ENCODE assay signal across 15 cellular contexts in genomic region chr20:400451-401275, GRCh38. TPM values are rescaled to one million over a fixed set of nuclear protein-coding genes. Genes with fewer than 3 reads are reported as not detected.
DNase-seq lines count a peak whose midpoint lies in the region; ATAC-seq and TF ChIP-seq lines count a peak whose summit lies in the region.
"Had no signal": no experiment of that assay in that cellular context is flagged by ENCODE, and none has a peak within 500 bp of the region (broad histone marks: within the 10 kb centered on the region; RNA-seq: fewer than 3 reads in every experiment).

No MANE protein-coding gene starts in this region.

- peaks cover 11% of the 10 kb centered on the region for H3K36me3 Mint-ChIP-seq in activated naive CD8-positive, alpha-beta T cell treated with anti-CD3 and anti-CD28 coated beads for 36 hours
- peaks cover 18% of the 10 kb centered on the region for H3K36me3 Mint-ChIP-seq in activated naive CD8-positive, alpha-beta T cell treated with anti-CD3 and anti-CD28 coated beads, Interleukin-2, amount 50 U/mL, for 24 hours (ENCODE audit: low read depth)

- CTCF ChIA-PET in Panc1 (lab: Charles Lee), result no interaction called here

- H3K9me3 Mint-ChIP-seq in activated naive CD8-positive, alpha-beta T cell treated with anti-CD3 and anti-CD28 coated beads for 36 hours, result no peaks in the 10 kb centered on the region
- no peaks in the 10 kb centered on the region for H3K9me3 Mint-ChIP-seq in activated naive CD8-positive, alpha-beta T cell treated with anti-CD3 and anti-CD28 coated beads, Interleukin-2, amount 50 U/mL, for 24 hours

- H3K4me3 ChIP-seq in Panc1 (ENCODE audit: low read depth in 2 of 2, low read length in 2 of 2) (no peak overlapping the region), left ventricle myocardium inferior (no peak overlapping the region)
- H3K4me3 ChIP-seq: adrenal gland, SJSA1, skin epidermis had no signal

- no peak for ATAC-seq in activated naive CD8-positive, alpha-beta T cell treated with anti-CD3 and anti-CD28 coated beads, Interleukin-2, amount 50 U/mL, for 24 hours
- ATAC-seq in Panc1, result peak; percentile 71
- peak; percentile 40 for ATAC-seq in esophagus mucosa

- BruUV-seq in Panc1 (replicated peaks; lab: Mats Ljungman, UMichigan), result no TSS peak

- no peak overlapping the region for H3K4me3 Mint-ChIP-seq in activated naive CD8-positive, alpha-beta T cell treated with anti-CD3 and anti-CD28 coated beads for 36 hours
- no peak overlapping the region for H3K4me3 Mint-ChIP-seq in activated naive CD8-positive, alpha-beta T cell treated with anti-CD3 and anti-CD28 coated beads, Interleukin-2, amount 50 U/mL, for 24 hours

- H3K36me3 ChIP-seq in Panc1 (ENCODE audit: control insufficient read depth, insufficient read depth, low read length), result no peaks in the 10 kb centered on the region
- peaks cover 9% of the 10 kb centered on the region for H3K36me3 ChIP-seq in left ventricle myocardium inferior

- in situ Hi-C loops in Panc1 (cut with HindIII; ENCODE audit: low pct_unique_long_range_greater_than_20kb, low sequenced_read_pairs), result no loop called here

- TF ChIP-seq CTCF in Panc1 (IDR thresholded peaks at IDR 0.05) (no peak), left ventricle myocardium inferior (IDR thresholded peaks at IDR 0.05; ENCODE audit: borderline replicate concordance) (no peak)

- peak overlapping the region; percentile 47 for H3K27ac Mint-ChIP-seq in activated naive CD8-positive, alpha-beta T cell treated with anti-CD3 and anti-CD28 coated beads for 36 hours
- no peak overlapping the region for H3K27ac Mint-ChIP-seq in activated naive CD8-positive, alpha-beta T cell treated with anti-CD3 and anti-CD28 coated beads, Interleukin-2, amount 50 U/mL, for 24 hours

- POLR2A ChIA-PET in Panc1 (lab: Charles Lee), result no interaction called here

- no peaks in the 10 kb centered on the region for H3K27me3 Mint-ChIP-seq in activated naive CD8-positive, alpha-beta T cell treated with anti-CD3 and anti-CD28 coated beads for 36 hours
- H3K27me3 Mint-ChIP-seq in activated naive CD8-positive, alpha-beta T cell treated with anti-CD3 and anti-CD28 coated beads, Interleukin-2, amount 50 U/mL, for 24 hours, result no peaks in the 10 kb centered on the region

- peaks cover 6% of the 10 kb centered on the region for H3K4me1 ChIP-seq in Panc1 (ENCODE audit: control insufficient read depth, insufficient read depth, low read length)
- no peaks in the 10 kb centered on the region for H3K4me1 ChIP-seq in left ventricle myocardium inferior
- H3K4me1 ChIP-seq: SJSA1 had no signal

- no peak for DNase-seq in activated naive CD8-positive, alpha-beta T cell treated with anti-CD3 and anti-CD28 coated beads for 36 hours
- no peak for DNase-seq in activated naive CD8-positive, alpha-beta T cell treated with anti-CD3 and anti-CD28 coated beads, Interleukin-2, amount 50 U/mL, for 24 hours
- DNase-seq in Panc1 (ENCODE audit: low read depth, low spot score) (no peak), hepatic stellate cell (ENCODE audit: low spot score) (no peak), NCI-H2029 treated with DMSO at 0.1 percent for 48 hours (lab: John Stamatoyannopoulos, UW) (no peak), left ventricle myocardium inferior (no peak), UCSD-AML1 (lab: John Stamatoyannopoulos, UW; ENCODE audit: unreplicated experiment) (no peak)
- DNase-seq: activated CD4-positive, alpha-beta T cell treated with anti-CD3 and anti-CD28 coated beads, Interleukin-2, amount 50 U/mL, for 48 hours; effector memory CD4-positive, alpha-beta T cell; NCI-H1930 had no signal

- intact Hi-C loops in Panc1 (cut with micrococcal nuclease; ENCODE audit: unreplicated experiment), result no loop called here
- intact Hi-C loops in left ventricle myocardium inferior (cut with micrococcal nuclease), result no loop called here

- H3K4me1 Mint-ChIP-seq in activated naive CD8-positive, alpha-beta T cell treated with anti-CD3 and anti-CD28 coated beads for 36 hours, result peaks cover 15% of the 10 kb centered on the region
- peaks cover 10% of the 10 kb centered on the region for H3K4me1 Mint-ChIP-seq in activated naive CD8-positive, alpha-beta T cell treated with anti-CD3 and anti-CD28 coated beads, Interleukin-2, amount 50 U/mL, for 24 hours

- H3K27ac ChIP-seq in Panc1 (ENCODE audit: low read length) (peak overlapping the region; percentile 75; the same call in 1 of the 2 replicates), left ventricle myocardium inferior (replicated peaks) (no peak overlapping the region)
- H3K27ac ChIP-seq: adrenal gland, C4-2B, SJSA1, skin epidermis had no signal

- H3K9me3 ChIP-seq in Panc1 (ENCODE audit: control insufficient read depth, insufficient read depth, low read depth, low read length) (peaks cover 6% of the 10 kb centered on the region; the same call in 1 of the 2 replicates), left ventricle myocardium inferior (replicated peaks) (no peaks in the 10 kb centered on the region)
- H3K9me3 ChIP-seq: adrenal gland, SJSA1 had no signal

- H3K27me3 ChIP-seq in Panc1 (ENCODE audit: control insufficient read depth, insufficient read depth, low read length) (no peaks in the 10 kb centered on the region), left ventricle myocardium inferior (ENCODE audit: low read depth) (no peaks in the 10 kb centered on the region)
- H3K27me3 ChIP-seq: adrenal gland, SJSA1 had no signal

RNA-seq across cellular contexts. Expression of gene RBCK1, which starts 7.4 kb away (rescaled TPM):
- total RNA-seq in activated naive CD8-positive, alpha-beta T cell treated with anti-CD3 and anti-CD28 coated beads for 36 hours, result 100 to 1,000 TPM; 113 to 115 TPM
- total RNA-seq in Panc1 (2021; ENCODE audit: unreplicated experiment) (97.1 TPM), esophagus mucosa (55.2 TPM), left ventricle myocardium inferior (49.7 TPM)
- polyA plus RNA-seq in Panc1 (2012; ENCODE audit: insufficient read length), result 109 TPM

RNA-seq across cellular contexts. Expression of gene TRIB3, which starts 20.1 kb away (rescaled TPM):
- total RNA-seq in activated naive CD8-positive, alpha-beta T cell treated with anti-CD3 and anti-CD28 coated beads for 36 hours, result 10 to 100 TPM; 57.8 to 58.0 TPM
- total RNA-seq in Panc1 (2021; ENCODE audit: unreplicated experiment), result 35.6 TPM
- 41.6 TPM for polyA plus RNA-seq in Panc1 (2012; ENCODE audit: insufficient read length)
- 58.0 TPM for total RNA-seq in esophagus mucosa
- 0.69 TPM for total RNA-seq in left ventricle myocardium inferior

RNA-seq across cellular contexts. Expression of gene NRSN2, which starts 53.8 kb away (rescaled TPM):
- total RNA-seq in activated naive CD8-positive, alpha-beta T cell treated with anti-CD3 and anti-CD28 coated beads for 36 hours, result 10 to 100 TPM; 11.2 to 12.6 TPM
- total RNA-seq in Panc1 (2021; ENCODE audit: unreplicated experiment) (44.9 TPM), esophagus mucosa (7.1 TPM), left ventricle myocardium inferior (17.5 TPM)
- 74.8 TPM for polyA plus RNA-seq in Panc1 (2012; ENCODE audit: insufficient read length)

Comparison
In these comparisons a context has a peak if more than half of its experiments do, and no peak if none do; other contexts are left out.
1. RNA of gene TRIB3, which starts 20.1 kb away (total RNA-seq): 58.0 TPM in esophagus mucosa (single experiment), 57.8 to 58.0 TPM in activated naive CD8-positive, alpha-beta T cell treated with anti-CD3 and anti-CD28 coated beads for 36 hours and 35.6 TPM in Panc1 (single experiment); 0.69 TPM in left ventricle myocardium inferior (single experiment); every median in the first group is over 10 times any median in the second.